8 cellular contexts compared by ENCODE assay signal in the genomic region with DNA sequence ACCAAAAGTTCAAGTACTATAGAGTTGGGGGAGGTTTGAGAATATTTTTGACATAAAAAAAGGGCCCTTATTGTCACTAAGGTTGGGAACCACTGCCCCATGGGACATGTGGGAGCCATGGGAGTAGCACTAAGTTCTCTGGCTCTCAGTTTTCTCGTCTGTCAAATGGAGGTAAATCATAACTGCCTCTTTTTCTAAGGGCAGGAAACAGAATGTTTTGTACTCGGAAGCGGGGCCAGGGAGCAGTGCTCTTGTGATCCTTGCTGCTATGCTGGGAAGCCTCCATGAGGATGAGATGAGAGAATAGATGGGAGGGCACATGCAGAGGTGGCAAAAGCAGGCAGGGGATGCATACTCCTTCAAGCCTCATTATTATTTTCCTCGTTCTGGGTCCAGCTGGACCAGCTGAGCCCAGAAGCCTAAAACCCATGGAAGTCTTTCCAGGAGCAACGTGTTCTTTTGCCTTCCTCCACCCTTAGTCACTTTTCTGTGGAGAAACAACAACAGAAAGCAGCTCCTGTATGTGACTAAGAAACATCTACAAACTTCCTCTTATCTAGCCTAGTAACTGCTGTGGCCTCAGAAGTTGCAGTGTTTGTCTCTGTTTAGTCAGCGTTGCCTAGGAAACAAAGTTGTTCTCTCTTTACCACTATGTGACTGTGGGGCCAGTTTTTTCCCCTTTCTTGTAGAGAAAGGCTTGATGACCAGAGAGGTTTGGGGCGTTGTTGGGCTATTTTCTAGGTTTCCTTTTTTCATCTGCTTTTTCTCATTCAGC.
A peak's percentile ranks its signal among the peaks of the same experiment; 100 is the strongest.
DNase-seq lines count a peak whose midpoint lies in the region; ATAC-seq and TF ChIP-seq lines count a peak whose summit lies in the region.

No MANE protein-coding gene starts in this region.

- CTCF ChIA-PET in HEK293 (lab: Yijun Ruan, JAX) = interaction anchor here (0.6 to 13.0 kb wide), 6 partner anchors 9 to 860 kb away, joined by 3 to 161 read pairs (median 3); no protein-coding TSS in a partner anchor
- CTCF ChIA-PET in activated CD4-positive, alpha-beta memory T cell treated with anti-CD3 and anti-CD28 coated beads, Interleukin-2, amount 10 ng/mL, durations not matched to agents 7 days and 5 days (lab: Charles Lee) = interaction anchor here (1.0 to 13.5 kb wide), 2 partner anchors 34 to 67 kb away, joined by 3 to 295 read pairs; a partner anchor contains a TSS

- H3K9me3 Mint-ChIP-seq in activated CD4-positive, alpha-beta memory T cell treated with anti-CD3 and anti-CD28 coated beads, Interleukin-2, amount 10 ng/mL, durations not matched to agents 7 days and 5 days = no peaks in the 10 kb centered on the region
- H3K9me3 Mint-ChIP-seq in neural progenitor cell = no peaks in the 10 kb centered on the region

- peaks cover 6% of the 10 kb centered on the region for H3K27me3 ChIP-seq in neural progenitor cell

- H3K27ac ChIP-seq in HEK293 (ENCODE audit: extremely low read depth, low read depth, low read length) (peak overlapping the region; percentile 20; the same call in 1 of the 2 replicates), neural progenitor cell (no peak overlapping the region)

- peaks cover 50% of the 10 kb centered on the region for H3K4me1 Mint-ChIP-seq in activated CD4-positive, alpha-beta memory T cell treated with anti-CD3 and anti-CD28 coated beads, Interleukin-2, amount 10 ng/mL, durations not matched to agents 7 days and 5 days
- peaks cover 16% of the 10 kb centered on the region for H3K4me1 Mint-ChIP-seq in neural progenitor cell

- H3K4me1 ChIP-seq in HEK293 (ENCODE audit: control insufficient read depth, insufficient read depth, low read length) (peaks cover 7% of the 10 kb centered on the region), neural progenitor cell (peaks cover 10% of the 10 kb centered on the region)

- no peak for TF ChIP-seq CTCF in HEK293 (tag by site-specific recombination; IDR thresholded peaks at IDR 0.05)
- no peak for TF ChIP-seq CTCF in neural progenitor cell (IDR thresholded peaks at IDR 0.05)

- H3K4me3 ChIP-seq in HEK293 (ENCODE audit: low read depth, low read length) (no peak overlapping the region), neural progenitor cell (no peak overlapping the region)

- ATAC-seq in GM18502 (IDR thresholded peaks at IDR 0.05; ENCODE audit: poor library complexity, unreplicated experiment) = peak; percentile 95

- H3K36me3 ChIP-seq in HEK293 (ENCODE audit: control insufficient read depth in 2 of 2, insufficient read depth in 1 of 2, low read length in 2 of 2) = peaks cover 0 to 26% of the 10 kb centered on the region in 2 experiments; a peak in 1 of 3 replicates
- no peaks in the 10 kb centered on the region for H3K36me3 ChIP-seq in neural progenitor cell

- H3K4me3 Mint-ChIP-seq in activated CD4-positive, alpha-beta memory T cell treated with anti-CD3 and anti-CD28 coated beads, Interleukin-2, amount 10 ng/mL, durations not matched to agents 7 days and 5 days = peak overlapping the region; percentile 37
- H3K4me3 Mint-ChIP-seq in neural progenitor cell = peak overlapping the region; percentile 24

- H3K4me2 ChIP-seq in neural progenitor cell = peak overlapping the region; percentile 22

- H3K79me2 ChIP-seq in neural progenitor cell (ENCODE audit: low read depth) = no peaks in the 10 kb centered on the region

- no peak overlapping the region for H2AFZ ChIP-seq in neural progenitor cell (replicated peaks)

- no peaks in the 10 kb centered on the region for H4K20me1 ChIP-seq in neural progenitor cell (ENCODE audit: low read depth)

- peak; percentile 97 for DNase-seq in LHCN-M2 (ENCODE audit: low read depth)
- peak; percentile 54 for DNase-seq in activated CD4-positive, alpha-beta memory T cell treated with anti-CD3 and anti-CD28 coated beads, Interleukin-2, amount 10 ng/mL, durations not matched to agents 7 days and 5 days
- peak; percentile 93 for DNase-seq in fibroblast of gingiva (ENCODE audit: low read depth)
- DNase-seq in neural progenitor cell (ENCODE audit: low spot score) = peak; percentile 56
- DNase-seq in SK-N-DZ (ENCODE audit: low spot score) = no peak
- no peak for DNase-seq in NCI-H510A (lab: John Stamatoyannopoulos, UW)

- H3K27me3 Mint-ChIP-seq in activated CD4-positive, alpha-beta memory T cell treated with anti-CD3 and anti-CD28 coated beads, Interleukin-2, amount 10 ng/mL, durations not matched to agents 7 days and 5 days = no peaks in the 10 kb centered on the region
- peaks cover 3% of the 10 kb centered on the region for H3K27me3 Mint-ChIP-seq in neural progenitor cell (ENCODE audit: insufficient read depth, low read depth)

- peaks cover 31% of the 10 kb centered on the region for H3K36me3 Mint-ChIP-seq in activated CD4-positive, alpha-beta memory T cell treated with anti-CD3 and anti-CD28 coated beads, Interleukin-2, amount 10 ng/mL, durations not matched to agents 7 days and 5 days (ENCODE audit: low read depth)
- H3K36me3 Mint-ChIP-seq in neural progenitor cell = peaks cover 7% of the 10 kb centered on the region

- H3K9ac ChIP-seq in neural progenitor cell = no peak overlapping the region

- H3K9me3 ChIP-seq in HEK293 (ENCODE audit: control insufficient read depth, insufficient read depth, low read depth, low read length) (no peaks in the 10 kb centered on the region), neural progenitor cell (ENCODE audit: low read depth) (no peaks in the 10 kb centered on the region)

- peak overlapping the region; percentile 90 for H3K27ac Mint-ChIP-seq in activated CD4-positive, alpha-beta memory T cell treated with anti-CD3 and anti-CD28 coated beads, Interleukin-2, amount 10 ng/mL, durations not matched to agents 7 days and 5 days
- H3K27ac Mint-ChIP-seq in neural progenitor cell = peak overlapping the region; percentile 90

- POLR2A ChIA-PET in HEK293 (lab: Yijun Ruan, JAX) = interaction anchor here (0.7 to 3.0 kb wide), 5 partner anchors 16 to 82 kb away, joined by 3 to 13 read pairs (median 3); a partner anchor contains a TSS
- POLR2A ChIA-PET in activated CD4-positive, alpha-beta memory T cell treated with anti-CD3 and anti-CD28 coated beads, Interleukin-2, amount 10 ng/mL, durations not matched to agents 7 days and 5 days (lab: Charles Lee) = interaction anchor here (1.1 to 8.2 kb wide), 5 partner anchors 9 to 82 kb away, joined by 5 to 368 read pairs (median 8); a partner anchor contains a TSS

- no peaks in the 10 kb centered on the region for H3F3A ChIP-seq in neural progenitor cell (ENCODE audit: low read depth)

TF ChIP-seq in HEK293, 187 proteins besides CTCF, POLR2A, EP300 and RAD21 (continues in another document):
- TF ChIP-seq PRDM1 (tag by site-specific recombination; IDR thresholded peaks at IDR 0.05) (peak; percentile 61; the same call in 1 of the 2 replicates), KLF16 (tag by site-specific recombination; IDR thresholded peaks at IDR 0.05) (no peak), ZNF530 (tag by site-specific recombination; IDR thresholded peaks at IDR 0.05; ENCODE audit: low read depth) (no peak), HOXC10 (CRISPR knock-in tag; IDR thresholded peaks at IDR 0.05) (no peak), HOXA7 (CRISPR knock-in tag; IDR thresholded peaks at IDR 0.05; ENCODE audit: borderline replicate concordance) (no peak), OSR2 (tag by site-specific recombination; IDR thresholded peaks at IDR 0.05) (peak; percentile 86), ZNF664 (tag by site-specific recombination; IDR thresholded peaks at IDR 0.05) (peak; percentile 94), ZFP69B (tag by site-specific recombination; IDR thresholded peaks at IDR 0.05) (0 out of 2 replicates have a peak, but pooled peaks have one; percentile 22), TRIM28 (IDR thresholded peaks at IDR 0.05; ENCODE audit: borderline replicate concordance, low read length) (peak; percentile 79), ZNF707 (tag by site-specific recombination; IDR thresholded peaks at IDR 0.05) (no peak), ZBTB8A (tag by site-specific recombination; IDR thresholded peaks at IDR 0.05) (no peak), ZBTB20 (tag by site-specific recombination; IDR thresholded peaks at IDR 0.05) (no peak), ZNF426 (tag by site-specific recombination; IDR thresholded peaks at IDR 0.05) (no peak)
- TF ChIP-seq, protein P1, sequence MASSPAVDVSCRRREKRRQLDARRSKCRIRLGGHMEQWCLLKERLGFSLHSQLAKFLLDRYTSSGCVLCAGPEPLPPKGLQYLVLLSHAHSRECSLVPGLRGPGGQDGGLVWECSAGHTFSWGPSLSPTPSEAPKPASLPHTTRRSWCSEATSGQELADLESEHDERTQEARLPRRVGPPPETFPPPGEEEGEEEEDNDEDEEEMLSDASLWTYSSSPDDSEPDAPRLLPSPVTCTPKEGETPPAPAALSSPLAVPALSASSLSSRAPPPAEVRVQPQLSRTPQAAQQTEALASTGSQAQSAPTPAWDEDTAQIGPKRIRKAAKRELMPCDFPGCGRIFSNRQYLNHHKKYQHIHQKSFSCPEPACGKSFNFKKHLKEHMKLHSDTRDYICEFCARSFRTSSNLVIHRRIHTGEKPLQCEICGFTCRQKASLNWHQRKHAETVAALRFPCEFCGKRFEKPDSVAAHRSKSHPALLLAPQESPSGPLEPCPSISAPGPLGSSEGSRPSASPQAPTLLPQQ (tag by site-specific recombination; IDR thresholded peaks at IDR 0.05) = peak; percentile 24; the same call in 1 of the 2 replicates
- TF ChIP-seq, protein P2, sequence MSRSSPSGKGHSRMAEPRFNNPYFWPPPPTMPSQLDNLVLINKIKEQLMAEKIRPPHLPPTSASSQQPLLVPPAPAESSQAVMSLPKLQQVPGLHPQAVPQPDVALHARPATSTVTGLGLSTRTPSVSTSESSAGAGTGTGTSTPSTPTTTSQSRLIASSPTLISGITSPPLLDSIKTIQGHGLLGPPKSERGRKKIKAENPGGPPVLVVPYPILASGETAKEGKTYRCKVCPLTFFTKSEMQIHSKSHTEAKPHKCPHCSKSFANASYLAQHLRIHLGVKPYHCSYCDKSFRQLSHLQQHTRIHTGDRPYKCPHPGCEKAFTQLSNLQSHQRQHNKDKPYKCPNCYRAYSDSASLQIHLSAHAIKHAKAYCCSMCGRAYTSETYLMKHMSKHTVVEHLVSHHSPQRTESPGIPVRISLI (tag by site-specific recombination; IDR thresholded peaks at IDR 0.05) = no peak
- TF ChIP-seq, protein P3, sequence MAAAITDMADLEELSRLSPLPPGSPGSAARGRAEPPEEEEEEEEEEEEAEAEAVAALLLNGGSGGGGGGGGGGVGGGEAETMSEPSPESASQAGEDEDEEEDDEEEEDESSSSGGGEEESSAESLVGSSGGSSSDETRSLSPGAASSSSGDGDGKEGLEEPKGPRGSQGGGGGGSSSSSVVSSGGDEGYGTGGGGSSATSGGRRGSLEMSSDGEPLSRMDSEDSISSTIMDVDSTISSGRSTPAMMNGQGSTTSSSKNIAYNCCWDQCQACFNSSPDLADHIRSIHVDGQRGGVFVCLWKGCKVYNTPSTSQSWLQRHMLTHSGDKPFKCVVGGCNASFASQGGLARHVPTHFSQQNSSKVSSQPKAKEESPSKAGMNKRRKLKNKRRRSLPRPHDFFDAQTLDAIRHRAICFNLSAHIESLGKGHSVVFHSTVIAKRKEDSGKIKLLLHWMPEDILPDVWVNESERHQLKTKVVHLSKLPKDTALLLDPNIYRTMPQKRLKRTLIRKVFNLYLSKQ (tag by site-specific recombination; IDR thresholded peaks at IDR 0.05; ENCODE audit: borderline replicate concordance) = no peak

Comparison
In these comparisons a context has a peak if more than half of its experiments do, and no peak if none do; other contexts are left out.
1. DNase-seq: peak in LHCN-M2 (single experiment), activated CD4-positive, alpha-beta memory T cell treated with anti-CD3 and anti-CD28 coated beads, Interleukin-2, amount 10 ng/mL, durations not matched to agents 7 days and 5 days (single experiment), fibroblast of gingiva (single experiment) and neural progenitor cell (single experiment); none in SK-N-DZ (single experiment) and NCI-H510A (single experiment).